8 cellular contexts compared by ENCODE assay signal in the genomic region with DNA sequence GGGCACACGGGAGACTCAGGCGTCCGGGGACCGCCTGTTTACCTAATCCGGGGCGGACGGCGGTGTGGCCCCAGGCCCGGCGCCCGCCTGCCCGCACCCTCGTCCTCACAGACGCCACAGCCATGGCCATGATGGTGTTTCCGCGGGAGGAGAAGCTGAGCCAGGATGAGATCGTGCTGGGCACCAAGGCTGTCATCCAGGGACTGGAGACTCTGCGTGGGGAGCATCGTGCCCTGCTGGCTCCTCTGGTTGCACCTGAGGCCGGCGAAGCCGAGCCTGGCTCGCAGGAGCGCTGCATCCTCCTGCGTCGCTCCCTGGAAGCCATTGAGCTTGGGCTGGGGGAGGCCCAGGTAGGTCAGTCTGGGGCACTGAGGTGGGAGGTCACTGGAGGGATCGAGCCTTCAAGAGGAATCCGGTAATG. TPM values are rescaled to one million over a fixed set of nuclear protein-coding genes. Genes with fewer than 3 reads are reported as not detected.
DNase-seq lines count a peak whose midpoint lies in the region; ATAC-seq, FAIRE-seq and TF ChIP-seq lines count a peak whose summit lies in the region.

No MANE protein-coding gene starts in this region.

- no peak overlapping the region for H3K27ac Mint-ChIP-seq in WTC11

- no peak for DNase-seq in H7
- no peak for DNase-seq in WTC11 (ENCODE audit: low spot score)
- DNase-seq in right atrium auricular region (ENCODE audit: low spot score) = no peak
- no peak for DNase-seq in small intestine
- DNase-seq in NCI-H1694 treated with DMSO at 0.1 percent for 48 hours (lab: John Stamatoyannopoulos, UW) = no peak
- no peak for DNase-seq in NK-92 (lab: John Stamatoyannopoulos, UW; ENCODE audit: unreplicated experiment)

- H3K4me3 Mint-ChIP-seq in WTC11 = peak overlapping the region; percentile 88

- peaks cover 32% of the 10 kb centered on the region for H3K36me3 Mint-ChIP-seq in WTC11

- peaks cover 0 to 29% of the 10 kb centered on the region in 2 donors for H3K4me1 ChIP-seq in right atrium auricular region
- no peaks in the 10 kb centered on the region for H3K4me1 ChIP-seq in small intestine (ENCODE audit: control insufficient read depth in 2 of 2, insufficient read depth in 1 of 2, low read depth in 1 of 2, low read length in 1 of 2)

- FAIRE-seq in small intestine (lab: Jason Lieb, UNC) = no peak

- no peak for TF ChIP-seq CTCF in WTC11 (IDR thresholded peaks at IDR 0.05)
- peak in 1 of 2 donors; percentile 16 for TF ChIP-seq CTCF in right atrium auricular region (IDR thresholded peaks at IDR 0.05)

- CTCF ChIA-PET in WTC11 (lab: Charles Lee) = interaction anchor here (0.6 to 1.2 kb wide), 6 partner anchors 22 to 213 kb away, joined by 3 to 11 read pairs (median 4); no protein-coding TSS in a partner anchor

- ATAC-seq in WTC11 (no peak; the same call in 1 of the 2 replicates), GM18861 (IDR thresholded peaks at IDR 0.05; ENCODE audit: unreplicated experiment) (no peak), HG03460 (IDR thresholded peaks at IDR 0.05; ENCODE audit: unreplicated experiment) (no peak)

- H3K4me1 Mint-ChIP-seq in WTC11 = peaks cover 15% of the 10 kb centered on the region

- no peaks in the 10 kb centered on the region for H3K27me3 ChIP-seq in H7 (ENCODE audit: control insufficient read depth, insufficient read depth, low read length)
- no peaks in the 10 kb centered on the region for H3K27me3 ChIP-seq in right atrium auricular region
- H3K27me3 ChIP-seq in small intestine (ENCODE audit: control insufficient read depth in 2 of 2, insufficient read depth in 2 of 2, low read length in 2 of 2) = no peaks in the 10 kb centered on the region

- peaks cover 18% of the 10 kb centered on the region for H3K36me3 ChIP-seq in H7 (replicated peaks; ENCODE audit: control insufficient read depth, insufficient read depth, low read length)
- H3K36me3 ChIP-seq in right atrium auricular region = peaks cover 25% of the 10 kb centered on the region
- peaks cover 0 to 1% of the 10 kb centered on the region in 2 donors for H3K36me3 ChIP-seq in small intestine (ENCODE audit: control insufficient read depth in 2 of 2, insufficient read depth in 2 of 2, low read length in 2 of 2)

- H3K27me3 Mint-ChIP-seq in WTC11 (ENCODE audit: low read depth) = peaks cover 3% of the 10 kb centered on the region

- H3K27ac ChIP-seq in right atrium auricular region (peak overlapping the region; percentile 83 to 87), small intestine (ENCODE audit: low read depth in 1 of 2, low read length in 1 of 2) (peak overlapping the region; percentile 47 to 61)

- WGBS in small intestine, 3 donors = 5 to 8% (median 6%) methylated on average over 21 to 28 of the region's 28 CpGs

- POLR2A ChIA-PET in WTC11 (lab: Charles Lee) = no interaction called here

- H3K4me3 ChIP-seq in H7 (ENCODE audit: insufficient read depth, low read depth, low read length) = peak overlapping the region; percentile 94
- peak overlapping the region; percentile 90 to 100 for H3K4me3 ChIP-seq in right atrium auricular region
- H3K4me3 ChIP-seq in small intestine (ENCODE audit: low read depth in 1 of 2, low read length in 2 of 2) = peak overlapping the region; percentile 89 to 95

- H3K9me3 ChIP-seq in right atrium auricular region (no peaks in the 10 kb centered on the region), small intestine (ENCODE audit: control insufficient read depth, low read depth) (no peaks in the 10 kb centered on the region)

- H3K9me3 Mint-ChIP-seq in WTC11 = no peaks in the 10 kb centered on the region

TF ChIP-seq in WTC11, 78 proteins besides CTCF, POLR2A, EP300 and RAD21:
- TF ChIP-seq NFATC4 (CRISPR knock-in tag; IDR thresholded peaks at IDR 0.05) (no peak), ZBTB21 (CRISPR knock-in tag; IDR thresholded peaks at IDR 0.05; ENCODE audit: borderline replicate concordance) (0 out of 2 replicates have a peak, but pooled peaks have one; percentile 23), SMAD4 (CRISPR knock-in tag; IDR thresholded peaks at IDR 0.05) (0 out of 2 replicates have a peak, but pooled peaks have one; percentile 41), RORB (CRISPR knock-in tag; IDR thresholded peaks at IDR 0.05) (no peak), TEAD1 (CRISPR knock-in tag; IDR thresholded peaks at IDR 0.05) (0 out of 2 replicates have a peak, but pooled peaks have one; percentile 1), MXD4 (CRISPR knock-in tag; IDR thresholded peaks at IDR 0.05; ENCODE audit: borderline replicate concordance) (no peak)
- TF ChIP-seq, protein P1, sequence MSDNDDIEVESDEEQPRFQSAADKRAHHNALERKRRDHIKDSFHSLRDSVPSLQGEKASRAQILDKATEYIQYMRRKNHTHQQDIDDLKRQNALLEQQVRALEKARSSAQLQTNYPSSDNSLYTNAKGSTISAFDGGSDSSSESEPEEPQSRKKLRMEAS (CRISPR knock-in tag; IDR thresholded peaks at IDR 0.05) = peak; percentile 14; the same call in 1 of the 2 replicates
- TF ChIP-seq, protein P2, sequence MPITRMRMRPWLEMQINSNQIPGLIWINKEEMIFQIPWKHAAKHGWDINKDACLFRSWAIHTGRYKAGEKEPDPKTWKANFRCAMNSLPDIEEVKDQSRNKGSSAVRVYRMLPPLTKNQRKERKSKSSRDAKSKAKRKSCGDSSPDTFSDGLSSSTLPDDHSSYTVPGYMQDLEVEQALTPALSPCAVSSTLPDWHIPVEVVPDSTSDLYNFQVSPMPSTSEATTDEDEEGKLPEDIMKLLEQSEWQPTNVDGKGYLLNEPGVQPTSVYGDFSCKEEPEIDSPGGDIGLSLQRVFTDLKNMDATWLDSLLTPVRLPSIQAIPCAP (CRISPR knock-in tag; IDR thresholded peaks at IDR 0.05) = no peak
- TF ChIP-seq, protein P3, sequence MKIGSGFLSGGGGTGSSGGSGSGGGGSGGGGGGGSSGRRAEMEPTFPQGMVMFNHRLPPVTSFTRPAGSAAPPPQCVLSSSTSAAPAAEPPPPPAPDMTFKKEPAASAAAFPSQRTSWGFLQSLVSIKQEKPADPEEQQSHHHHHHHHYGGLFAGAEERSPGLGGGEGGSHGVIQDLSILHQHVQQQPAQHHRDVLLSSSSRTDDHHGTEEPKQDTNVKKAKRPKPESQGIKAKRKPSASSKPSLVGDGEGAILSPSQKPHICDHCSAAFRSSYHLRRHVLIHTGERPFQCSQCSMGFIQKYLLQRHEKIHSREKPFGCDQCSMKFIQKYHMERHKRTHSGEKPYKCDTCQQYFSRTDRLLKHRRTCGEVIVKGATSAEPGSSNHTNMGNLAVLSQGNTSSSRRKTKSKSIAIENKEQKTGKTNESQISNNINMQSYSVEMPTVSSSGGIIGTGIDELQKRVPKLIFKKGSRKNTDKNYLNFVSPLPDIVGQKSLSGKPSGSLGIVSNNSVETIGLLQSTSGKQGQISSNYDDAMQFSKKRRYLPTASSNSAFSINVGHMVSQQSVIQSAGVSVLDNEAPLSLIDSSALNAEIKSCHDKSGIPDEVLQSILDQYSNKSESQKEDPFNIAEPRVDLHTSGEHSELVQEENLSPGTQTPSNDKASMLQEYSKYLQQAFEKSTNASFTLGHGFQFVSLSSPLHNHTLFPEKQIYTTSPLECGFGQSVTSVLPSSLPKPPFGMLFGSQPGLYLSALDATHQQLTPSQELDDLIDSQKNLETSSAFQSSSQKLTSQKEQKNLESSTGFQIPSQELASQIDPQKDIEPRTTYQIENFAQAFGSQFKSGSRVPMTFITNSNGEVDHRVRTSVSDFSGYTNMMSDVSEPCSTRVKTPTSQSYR (CRISPR knock-in tag; IDR thresholded peaks at IDR 0.05) = no peak
TF ChIP-seq in WTC11: peak in this region for 4.

RNA-seq across cellular contexts. Expression of a gene that starts 1.0 kb away (rescaled TPM):
- 21.5 and 28.1 TPM in 2 replicates for total RNA-seq in H7 (2014; rRNA removed; shearing (Covaris generic))
- total RNA-seq in WTC11 (2021) (52.3 to 54.9 TPM (median 54.1 TPM) in 3 replicates), right atrium auricular region (10 to 100 TPM; 17.7 to 29.6 TPM)
- polyA plus RNA-seq in small intestine = 10 to 100 TPM in 1 of 3 donors, 1 to 10 TPM in 2; 8.4 to 19.3 (median 9.8) TPM

RNA-seq across cellular contexts. Expression of a gene that starts 10.0 kb away (rescaled TPM):
- 140 and 165 TPM in 2 replicates for total RNA-seq in H7 (2014; rRNA removed; shearing (Covaris generic))
- 125 to 134 TPM (median 130 TPM) in 3 replicates for total RNA-seq in WTC11 (2021)
- 100 to 1,000 TPM in 1 of 2 donors, 10 to 100 TPM in 1; 95.6 to 115 TPM for total RNA-seq in right atrium auricular region
- polyA plus RNA-seq in small intestine = 100 to 1,000 TPM; 176 to 205 (median 182) TPM

RNA-seq across cellular contexts. Expression of a gene that starts 19.5 kb away (rescaled TPM):
- 3.5 and 12.0 TPM in 2 replicates for total RNA-seq in H7 (2014; rRNA removed; shearing (Covaris generic))
- 12.2 to 12.9 TPM (median 12.2 TPM) in 3 replicates for total RNA-seq in WTC11 (2021)
- not detected for total RNA-seq in right atrium auricular region
- polyA plus RNA-seq in small intestine = 1 to 10 TPM in 1 of 3 donors, under 1 TPM in 2; 0.81 to 1.1 (median 0.89) TPM

RNA-seq across cellular contexts. Expression of a gene that starts 30.5 kb away (rescaled TPM):
- 117 and 125 TPM in 2 replicates for total RNA-seq in H7 (2014; rRNA removed; shearing (Covaris generic))
- total RNA-seq in WTC11 (2021) (86.0 to 86.9 TPM (median 86.4 TPM) in 3 replicates), right atrium auricular region (100 to 1,000 TPM in 1 of 2 donors, 10 to 100 TPM in 1; 68.1 to 100 TPM)
- polyA plus RNA-seq in small intestine = 100 to 1,000 TPM; 127 to 144 (median 143) TPM

RNA-seq across cellular contexts. Expression of a gene that starts 33.2 kb away (rescaled TPM):
- total RNA-seq in H7 (2014; rRNA removed; shearing (Covaris generic)) = 0.42 and 0.85 TPM in 2 replicates
- total RNA-seq in WTC11 (2021) (2.2 to 2.3 TPM (median 2.3 TPM) in 3 replicates), right atrium auricular region (1 to 10 TPM; 1.4 to 5.5 TPM)
- polyA plus RNA-seq in small intestine = under 1 TPM in 2 of 3 donors, not detected in 1; 0.54 to 0.91 TPM
